In the genomic region with DNA sequence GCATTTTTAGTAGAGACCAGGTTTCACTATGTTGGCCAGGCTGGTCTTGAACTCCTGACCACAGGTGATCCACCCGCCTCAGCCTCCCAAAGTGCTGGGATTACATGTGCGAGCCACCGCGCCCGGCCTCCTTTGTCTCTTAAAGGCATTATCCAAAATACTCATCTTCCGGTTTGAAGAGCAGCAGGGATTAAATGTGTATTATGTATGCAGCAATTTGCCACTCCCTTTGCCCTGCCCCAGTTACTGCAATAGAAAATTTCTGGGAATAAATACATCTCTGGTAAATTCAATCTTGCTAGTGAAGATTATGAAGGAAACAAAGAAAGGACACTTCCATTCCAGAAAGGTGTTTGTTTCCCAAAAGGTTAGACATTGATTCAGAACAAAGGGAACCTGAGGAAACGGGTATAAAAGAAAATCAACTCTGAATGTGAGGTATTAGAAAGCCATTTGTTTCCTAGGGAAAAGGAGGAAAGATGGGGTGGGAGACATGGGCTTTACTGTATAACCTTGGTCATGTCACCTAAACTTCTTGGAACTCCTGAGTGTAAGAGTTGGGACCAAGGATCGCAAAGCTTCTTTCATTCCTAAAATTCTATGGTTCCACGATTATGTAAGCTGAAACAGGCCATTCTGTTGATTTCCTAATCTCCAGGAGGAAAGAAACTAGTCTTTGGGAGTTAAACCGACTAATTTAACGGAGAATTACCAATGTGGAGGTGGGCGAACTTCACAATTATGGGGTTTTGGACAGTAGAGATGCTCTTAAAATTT, we compare ENCODE assay signal across 1 cellular context.
TF ChIP-seq lines count a peak whose summit lies in the region.

No MANE protein-coding gene starts in this region.

TF ChIP-seq in WTC11, 78 proteins besides CTCF, POLR2A, EP300 and RAD21 (continued from another document):
- TF ChIP-seq, protein P1, sequence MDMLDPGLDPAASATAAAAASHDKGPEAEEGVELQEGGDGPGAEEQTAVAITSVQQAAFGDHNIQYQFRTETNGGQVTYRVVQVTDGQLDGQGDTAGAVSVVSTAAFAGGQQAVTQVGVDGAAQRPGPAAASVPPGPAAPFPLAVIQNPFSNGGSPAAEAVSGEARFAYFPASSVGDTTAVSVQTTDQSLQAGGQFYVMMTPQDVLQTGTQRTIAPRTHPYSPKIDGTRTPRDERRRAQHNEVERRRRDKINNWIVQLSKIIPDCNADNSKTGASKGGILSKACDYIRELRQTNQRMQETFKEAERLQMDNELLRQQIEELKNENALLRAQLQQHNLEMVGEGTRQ (CRISPR knock-in tag; IDR thresholded peaks at IDR 0.05), result no peak
- no peak for TF ChIP-seq GABPB1 (CRISPR knock-in tag; IDR thresholded peaks at IDR 0.05)
- TF ChIP-seq SOX15 (CRISPR knock-in tag; IDR thresholded peaks at IDR 0.05), result no peak
